29 cellular contexts compared by ENCODE assay signal in the genomic region with DNA sequence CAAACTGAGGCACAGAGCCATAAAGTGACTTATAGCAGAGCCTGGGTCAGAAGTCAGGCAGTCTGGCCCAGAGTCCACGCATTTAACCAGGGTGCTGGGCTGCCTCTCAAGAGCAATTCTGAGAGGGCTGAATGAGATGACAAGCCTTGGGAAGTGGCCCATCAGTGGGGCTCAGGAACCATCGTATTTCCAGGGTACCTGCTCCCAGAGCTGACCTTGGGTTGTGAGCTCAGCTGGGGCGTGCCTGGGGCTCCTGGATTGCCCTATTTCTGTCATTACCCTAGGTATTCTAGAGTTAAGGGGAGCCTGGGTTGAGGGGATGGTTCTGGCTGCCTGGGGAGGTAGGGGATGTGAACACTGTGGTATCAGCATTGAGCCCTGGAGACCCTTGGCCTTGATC. TPM values are rescaled to one million over a fixed set of nuclear protein-coding genes. Genes with fewer than 3 reads are reported as not detected.
"Had no signal": no experiment of that assay in that cellular context is flagged by ENCODE, and none has a peak within 500 bp of the region (broad histone marks: within the 10 kb centered on the region; RNA-seq: fewer than 3 reads in every experiment).

No MANE protein-coding gene starts in this region.

- H3K27ac Mint-ChIP-seq: activated CD4-positive, alpha-beta memory T cell treated with anti-CD3 and anti-CD28 coated beads, Interleukin-2, amount 10 ng/mL, durations not matched to agents 7 days and 5 days; activated naive CD8-positive, alpha-beta T cell treated with anti-CD3 and anti-CD28 coated beads for 36 hours; activated T-helper 17 cell treated with anti-CD3 and anti-CD28 coated beads, Interleukin-2, amount 50 U/mL, for 72 hours; mesothelial cell of epicardium; naive thymus-derived CD8-positive, alpha-beta T cell; stimulated activated memory B cell treated with anti-CD40 and anti-IgM and Interleukin-4, amounts not matched to agents 10 μg/mL and 1 μg/mL and 100 μg/mL, for 72 hours had no signal

- FAIRE-seq: endometrium, pancreas had no signal

- H3K4me3 ChIP-seq: breast epithelium, heart right ventricle, left ventricle myocardium inferior, pancreas, skin epidermis, testis, vagina had no signal

- H3K27me3 ChIP-seq: breast epithelium, pancreas, testis, vagina had no signal

- ATAC-seq: activated T-helper 17 cell treated with anti-CD3 and anti-CD28 coated beads, Interleukin-2, amount 50 U/mL, for 72 hours; heart right ventricle; naive thymus-derived CD8-positive, alpha-beta T cell; pancreas; right cardiac atrium; stimulated activated memory B cell treated with anti-CD40 and anti-IgM and Interleukin-4, amounts not matched to agents 10 μg/mL and 1 μg/mL and 100 μg/mL, for 72 hours had no signal

- DNase-seq: activated CD4-positive, alpha-beta memory T cell treated with anti-CD3 and anti-CD28 coated beads, Interleukin-2, amount 10 ng/mL, durations not matched to agents 7 days and 5 days; activated CD4-positive, alpha-beta T cell treated with anti-CD3 and anti-CD28 coated beads for 4 hours; activated CD4-positive, CD25-positive, alpha-beta regulatory T cell; activated naive CD4-positive, alpha-beta T cell treated with Interleukin-2 at 50 U/mL for 16 hours; activated naive CD8-positive, alpha-beta T cell treated with anti-CD3 and anti-CD28 coated beads for 36 hours; cerebellar nuclear complex; cortex of kidney; heart right ventricle; kidney glomerular epithelial cell; left ventricle myocardium inferior; right cardiac atrium; stimulated activated CD4-positive, alpha-beta T cell treated with anti-CD3 and anti-CD28 coated beads, Interleukin-2, amount 100 ng/mL, for 24 hours; testis; trophoblast cell had no signal

- H3K27ac ChIP-seq: breast epithelium, heart right ventricle, left ventricle myocardium inferior, neutrophil, pancreas, skin epidermis, testis, vagina had no signal

- H3K4me1 ChIP-seq: breast epithelium, pancreas, testis had no signal

- H3K36me3 Mint-ChIP-seq: activated naive CD8-positive, alpha-beta T cell treated with anti-CD3 and anti-CD28 coated beads for 36 hours; mesothelial cell of epicardium; naive thymus-derived CD8-positive, alpha-beta T cell; stimulated activated memory B cell treated with anti-CD40 and anti-IgM and Interleukin-4, amounts not matched to agents 10 μg/mL and 1 μg/mL and 100 μg/mL, for 72 hours had no signal

- H3K9me3 Mint-ChIP-seq: activated CD4-positive, alpha-beta memory T cell treated with anti-CD3 and anti-CD28 coated beads, Interleukin-2, amount 10 ng/mL, durations not matched to agents 7 days and 5 days; activated naive CD8-positive, alpha-beta T cell treated with anti-CD3 and anti-CD28 coated beads for 36 hours; activated T-helper 17 cell treated with anti-CD3 and anti-CD28 coated beads, Interleukin-2, amount 50 U/mL, for 72 hours; mesothelial cell of epicardium; naive thymus-derived CD8-positive, alpha-beta T cell; stimulated activated memory B cell treated with anti-CD40 and anti-IgM and Interleukin-4, amounts not matched to agents 10 μg/mL and 1 μg/mL and 100 μg/mL, for 72 hours had no signal

- H3K4me3 Mint-ChIP-seq: activated CD4-positive, alpha-beta memory T cell treated with anti-CD3 and anti-CD28 coated beads, Interleukin-2, amount 10 ng/mL, durations not matched to agents 7 days and 5 days; activated naive CD8-positive, alpha-beta T cell treated with anti-CD3 and anti-CD28 coated beads for 36 hours; activated T-helper 17 cell treated with anti-CD3 and anti-CD28 coated beads, Interleukin-2, amount 50 U/mL, for 72 hours; mesothelial cell of epicardium; naive thymus-derived CD8-positive, alpha-beta T cell; stimulated activated memory B cell treated with anti-CD40 and anti-IgM and Interleukin-4, amounts not matched to agents 10 μg/mL and 1 μg/mL and 100 μg/mL, for 72 hours had no signal

- H3K36me3 ChIP-seq: breast epithelium, heart right ventricle, left ventricle myocardium inferior, neutrophil, pancreas, vagina had no signal

- H3K4me1 Mint-ChIP-seq: activated CD4-positive, alpha-beta memory T cell treated with anti-CD3 and anti-CD28 coated beads, Interleukin-2, amount 10 ng/mL, durations not matched to agents 7 days and 5 days; activated naive CD8-positive, alpha-beta T cell treated with anti-CD3 and anti-CD28 coated beads for 36 hours; activated T-helper 17 cell treated with anti-CD3 and anti-CD28 coated beads, Interleukin-2, amount 50 U/mL, for 72 hours; mesothelial cell of epicardium; naive thymus-derived CD8-positive, alpha-beta T cell; stimulated activated memory B cell treated with anti-CD40 and anti-IgM and Interleukin-4, amounts not matched to agents 10 μg/mL and 1 μg/mL and 100 μg/mL, for 72 hours had no signal

- H3K9me3 ChIP-seq: breast epithelium, heart right ventricle, left ventricle myocardium inferior, neutrophil, pancreas, testis, vagina had no signal

RNA-seq across cellular contexts. Expression of gene LGR6, which starts 49.4 kb away (rescaled TPM):
- total RNA-seq: epithelial cell of proximal tubule; fibroblast of villous mesenchyme; lung microvascular endothelial cell; pulmonary artery endothelial cell; T-helper 1 cell treated with Interleukin-12 subunit alpha and Interleukin-12 subunit beta and Interleukin-4 antibody, amounts not matched to agents 30 ng/mL and 1 ng/mL, for 36 hours had no signal
